ENCODE assay signal across 24 cellular contexts in genomic region chr3:117842086-117842485, GRCh38.
DNase-seq lines count a peak whose midpoint lies in the region; TF ChIP-seq lines count a peak whose summit lies in the region.
"Had no signal": no experiment of that assay in that cellular context is flagged by ENCODE, and none has a peak within 500 bp of the region (broad histone marks: within the 10 kb centered on the region; RNA-seq: fewer than 3 reads in every experiment).

No MANE protein-coding gene starts in this region.

- DNase-seq in NCI-H510A treated with DMSO at 0.1 percent for 48 hours (lab: John Stamatoyannopoulos, UW) (peak; percentile 20), NCI-H510A (lab: John Stamatoyannopoulos, UW) (no peak), NCI-H1694 (lab: John Stamatoyannopoulos, UW) (peak; percentile 6), NCI-H345 (lab: John Stamatoyannopoulos, UW) (peak; percentile 65), left kidney (ENCODE audit: low read depth, low spot score) (peak; percentile 36), tibial artery (no peak), RWPE1 (ENCODE audit: low spot score) (no peak), tibial nerve (ENCODE audit: low spot score in 2 of 2) (no peak)
- DNase-seq: activated B cell treated with CpG ODN at 0.5 μM for 24 hours; activated CD4-positive, alpha-beta T cell treated with anti-CD3 and anti-CD28 coated beads, Interleukin-2, amount 50 U/mL, for 1 hour; activated naive CD8-positive, alpha-beta T cell treated with anti-CD3 and anti-CD28 coated beads, Interleukin-2, amount 50 U/mL, for 24 hours; activated T-cell treated with anti-CD3 and anti-CD28 coated beads, Interleukin-2, amount 50 U/mL, for 4 hours; dorsolateral prefrontal cortex; EL; hippocampal formation; mesenchymal stem cell; MM.1S; NCI-H2171 treated with DMSO at 0.1 percent for 48 hours; right cardiac atrium; spleen; stimulated activated CD4-positive, alpha-beta T cell treated with anti-CD3 and anti-CD28 coated beads, Interleukin-2, amount 100 ng/mL, for 48 hours had no signal

- no peak overlapping the region for H3K4me3 ChIP-seq in tibial artery
- H3K4me3 ChIP-seq in tibial nerve = no peak overlapping the region
- H3K4me3 ChIP-seq: dorsolateral prefrontal cortex, GM12878, SJSA1, spleen had no signal

- no peaks in the 10 kb centered on the region for H3K36me3 ChIP-seq in tibial artery
- H3K36me3 ChIP-seq in tibial nerve = no peaks in the 10 kb centered on the region
- H3K36me3 ChIP-seq: SJSA1, spleen had no signal

- no peaks in the 10 kb centered on the region for H3K9me3 ChIP-seq in tibial artery
- no peaks in the 10 kb centered on the region for H3K9me3 ChIP-seq in tibial nerve
- H3K9me3 ChIP-seq: SJSA1, spleen had no signal

- intact Hi-C loops in tibial artery (cut with DNase I; ENCODE audit: low total_unique reads) = no loop called here

- H3K27me3 ChIP-seq in tibial artery = no peaks in the 10 kb centered on the region
- H3K27me3 ChIP-seq in tibial nerve = no peaks in the 10 kb centered on the region
- H3K27me3 ChIP-seq: dorsolateral prefrontal cortex, spleen had no signal

- WGBS in tibial nerve, 2 donors = 72 to 88% methylated on average over 1 of the region's 1 CpG

- POLR2A ChIA-PET in RWPE1 (lab: Yijun Ruan, JAX; ENCODE audit: low non-redundant PET) = no interaction called here

- H3K27ac ChIP-seq in tibial artery = no peak overlapping the region
- no peak overlapping the region for H3K27ac ChIP-seq in RWPE1
- no peak overlapping the region for H3K27ac ChIP-seq in tibial nerve
- H3K27ac ChIP-seq: dorsolateral prefrontal cortex, KMS-11, SJSA1, spleen had no signal

- no peak for TF ChIP-seq EP300 in tibial nerve (IDR thresholded peaks at IDR 0.05)

- no peaks in the 10 kb centered on the region for H3K4me1 ChIP-seq in tibial artery
- no peaks in the 10 kb centered on the region for H3K4me1 ChIP-seq in tibial nerve
- H3K4me1 ChIP-seq: SJSA1, spleen had no signal

- TF ChIP-seq CTCF in tibial artery (IDR thresholded peaks at IDR 0.05) (no peak), RWPE1 (conservative IDR thresholded peaks at IDR 0.05; ENCODE audit: low read depth) (no peak), tibial nerve (IDR thresholded peaks at IDR 0.05) (no peak)

- TF ChIP-seq POLR2A in tibial nerve (IDR thresholded peaks at IDR 0.05) = no peak

- CTCF ChIA-PET in RWPE1 (lab: Yijun Ruan, JAX) = interaction anchor here (0.6 kb wide), 1 partner anchor 23 kb away, joined by 3 read pairs; no protein-coding TSS in a partner anchor

Comparison
In these comparisons a context has a peak if more than half of its experiments do, and no peak if none do; other contexts are left out.
1. DNase-seq: peak in NCI-H510A treated with DMSO at 0.1 percent for 48 hours (single experiment), NCI-H1694 (single experiment), NCI-H345 (single experiment) and left kidney (single experiment); none in NCI-H510A (single experiment), tibial artery (0 of 2), RWPE1 (single experiment) and tibial nerve (0 of 2).